26 cellular contexts compared by ENCODE assay signal in the genomic region with DNA sequence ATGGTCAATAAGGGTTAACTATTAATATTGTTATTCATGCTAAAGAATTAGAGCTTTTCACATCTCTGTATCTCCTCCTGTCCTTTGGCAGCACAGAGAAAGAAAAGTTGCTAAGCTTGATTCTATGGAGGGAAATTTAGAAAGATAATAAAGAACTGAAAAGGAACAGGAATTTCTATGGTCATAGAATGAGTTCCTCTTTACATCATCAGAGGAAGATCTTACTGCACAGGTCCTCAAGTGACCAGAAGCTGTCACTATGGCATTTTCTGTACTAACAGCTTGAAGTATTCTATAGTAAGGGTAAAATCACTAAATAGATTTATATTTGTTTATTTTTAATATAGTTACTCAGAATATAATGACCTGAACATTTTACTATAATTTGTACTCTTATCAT.
"Had no signal": no experiment of that assay in that cellular context is flagged by ENCODE, and none has a peak within 500 bp of the region (broad histone marks: within the 10 kb centered on the region; RNA-seq: fewer than 3 reads in every experiment).

No MANE protein-coding gene starts in this region.

- H3K27me3 ChIP-seq: brain microvascular endothelial cell, esophagus muscularis mucosa, gastrocnemius medialis, heart left ventricle had no signal

- H3K36me3 ChIP-seq: brain microvascular endothelial cell, esophagus muscularis mucosa, gastrocnemius medialis, heart left ventricle had no signal

- H3K27ac ChIP-seq: brain microvascular endothelial cell, coronary artery, dorsolateral prefrontal cortex, esophagus muscularis mucosa, foreskin keratinocyte, gastrocnemius medialis, heart left ventricle had no signal

- H3K4me1 ChIP-seq: foreskin keratinocyte had no signal

- H3K9me3 ChIP-seq: esophagus muscularis mucosa, gastrocnemius medialis, heart left ventricle had no signal

- H3K4me3 ChIP-seq: coronary artery, dorsolateral prefrontal cortex, esophagus muscularis mucosa, gastrocnemius medialis, heart left ventricle had no signal

- DNase-seq: activated CD4-positive, alpha-beta memory T cell treated with anti-CD3 and anti-CD28 coated beads for 36 hours; activated CD4-positive, alpha-beta T cell treated with anti-CD3 and anti-CD28 coated beads for 36 hours; activated CD4-positive, alpha-beta T cell treated with anti-CD3 and anti-CD28 coated beads, Interleukin-2, amount 10 ng/mL, durations not matched to agents 24 days and 14 days; activated CD4-positive, CD25-positive, alpha-beta regulatory T cell; activated CD4-positive, CD25-positive, alpha-beta regulatory T cell treated with anti-CD3 and anti-CD28 coated beads, Interleukin-2, amount 50 U/mL, for 72 hours; activated CD8-positive, alpha-beta memory T cell treated with anti-CD3 and anti-CD28 coated beads, Interleukin-2, amount 10 ng/mL, durations not matched to agents 7 days and 5 days; activated CD8-positive, alpha-beta memory T cell treated with anti-CD3 and anti-CD28 coated beads, Interleukin-2, amount 50 U/mL, for 4 hours; activated CD8-positive, alpha-beta T cell treated with anti-CD3 and anti-CD28 coated beads, Interleukin-2, amount 10 ng/mL, durations not matched to agents 7 days and 5 days; activated effector memory CD4-positive, alpha-beta T cell treated with anti-CD3 and anti-CD28 coated beads, Interleukin-2, amount 50 U/mL, for 16 hours; activated naive CD4-positive, alpha-beta T cell treated with anti-CD3 and anti-CD28 coated beads, Interleukin-2, amount 10 ng/mL, durations not matched to agents 7 days and 5 days; activated T-cell treated with anti-CD3 and anti-CD28 coated beads, Interleukin-2, amount 50 U/mL, for 1 hour; activated T-cell treated with anti-CD3 and anti-CD28 coated beads, Interleukin-2, amount 50 U/mL, for 48 hours; amniotic stem cell; anterior cingulate cortex; brain microvascular endothelial cell; dorsolateral prefrontal cortex; effector memory CD4-positive, alpha-beta T cell; endodermal cell; foreskin keratinocyte; gastrocnemius medialis; glutamatergic neuron; heart left ventricle; hypothalamus; T1000 had no signal
